Comparison of ENCODE assay signal across 15 cellular contexts in genomic region chr22:46609724-46610161, GRCh38.
"Had no signal": no experiment of that assay in that cellular context is flagged by ENCODE, and none has a peak within 500 bp of the region (broad histone marks: within the 10 kb centered on the region; RNA-seq: fewer than 3 reads in every experiment).

No MANE protein-coding gene starts in this region.

- DNase-seq: activated CD4-positive, alpha-beta memory T cell treated with anti-CD3 and anti-CD28 coated beads, Interleukin-2, amount 10 ng/mL, durations not matched to agents 7 days and 5 days; activated CD4-positive, alpha-beta T cell treated with anti-CD3 and anti-CD28 coated beads for 36 hours; activated CD8-positive, alpha-beta memory T cell treated with anti-CD3 and anti-CD28 coated beads, Interleukin-2, amount 50 U/mL, for 48 hours; activated naive CD4-positive, alpha-beta T cell treated with anti-CD3 and anti-CD28 coated beads, Interleukin-2, amount 10 ng/mL, durations not matched to agents 7 days and 5 days; central memory CD4-positive, alpha-beta T cell; cortex of kidney; erythroblast; naive thymus-derived CD8-positive, alpha-beta T cell; occipital lobe; stimulated activated CD4-positive, alpha-beta T cell treated with anti-CD3 and anti-CD28 coated beads, Interleukin-4, amount 100 ng/mL, for 1 hour; stimulated activated CD8-positive, alpha-beta memory T cell treated with anti-CD3 and anti-CD28 coated beads, Interleukin-4, amount 100 ng/mL, for 48 hours; stimulated activated naive CD8-positive, alpha-beta T cell treated with anti-CD3 and anti-CD28 coated beads, Interleukin-15, amount 100 ng/mL, for 72 hours had no signal

- H3K4me3 ChIP-seq: lung, prostate gland, thoracic aorta had no signal

- ATAC-seq: activated CD4-positive, alpha-beta T cell treated with anti-CD3 and anti-CD28 coated beads for 36 hours; naive thymus-derived CD8-positive, alpha-beta T cell; stimulated activated naive CD8-positive, alpha-beta T cell treated with anti-CD3 and anti-CD28 coated beads, Interleukin-15, amount 100 ng/mL, for 72 hours had no signal

- H3K4me1 ChIP-seq: prostate gland had no signal

- H3K4me3 Mint-ChIP-seq: activated CD4-positive, alpha-beta memory T cell treated with anti-CD3 and anti-CD28 coated beads, Interleukin-2, amount 10 ng/mL, durations not matched to agents 7 days and 5 days; activated CD4-positive, alpha-beta T cell treated with anti-CD3 and anti-CD28 coated beads for 36 hours; activated naive CD4-positive, alpha-beta T cell treated with anti-CD3 and anti-CD28 coated beads, Interleukin-2, amount 10 ng/mL, durations not matched to agents 7 days and 5 days; naive thymus-derived CD8-positive, alpha-beta T cell; stimulated activated naive CD8-positive, alpha-beta T cell treated with anti-CD3 and anti-CD28 coated beads, Interleukin-15, amount 100 ng/mL, for 72 hours had no signal

- H3K27ac ChIP-seq: prostate gland, thoracic aorta had no signal

- H3K9me3 Mint-ChIP-seq: naive thymus-derived CD8-positive, alpha-beta T cell; stimulated activated naive CD8-positive, alpha-beta T cell treated with anti-CD3 and anti-CD28 coated beads, Interleukin-15, amount 100 ng/mL, for 72 hours had no signal

- H3K36me3 ChIP-seq: prostate gland, thoracic aorta had no signal

- H3K27ac Mint-ChIP-seq: activated CD4-positive, alpha-beta memory T cell treated with anti-CD3 and anti-CD28 coated beads, Interleukin-2, amount 10 ng/mL, durations not matched to agents 7 days and 5 days; activated CD4-positive, alpha-beta T cell treated with anti-CD3 and anti-CD28 coated beads for 36 hours; activated naive CD4-positive, alpha-beta T cell treated with anti-CD3 and anti-CD28 coated beads, Interleukin-2, amount 10 ng/mL, durations not matched to agents 7 days and 5 days; naive thymus-derived CD8-positive, alpha-beta T cell had no signal

- H3K36me3 Mint-ChIP-seq: naive thymus-derived CD8-positive, alpha-beta T cell had no signal

- H3K27me3 Mint-ChIP-seq: activated CD4-positive, alpha-beta memory T cell treated with anti-CD3 and anti-CD28 coated beads, Interleukin-2, amount 10 ng/mL, durations not matched to agents 7 days and 5 days; activated CD4-positive, alpha-beta T cell treated with anti-CD3 and anti-CD28 coated beads for 36 hours; activated naive CD4-positive, alpha-beta T cell treated with anti-CD3 and anti-CD28 coated beads, Interleukin-2, amount 10 ng/mL, durations not matched to agents 7 days and 5 days; stimulated activated naive CD8-positive, alpha-beta T cell treated with anti-CD3 and anti-CD28 coated beads, Interleukin-15, amount 100 ng/mL, for 72 hours had no signal

- H3K9me3 ChIP-seq: prostate gland, thoracic aorta had no signal
